Comparison of ENCODE assay signal across 19 cellular contexts in the genomic region with DNA sequence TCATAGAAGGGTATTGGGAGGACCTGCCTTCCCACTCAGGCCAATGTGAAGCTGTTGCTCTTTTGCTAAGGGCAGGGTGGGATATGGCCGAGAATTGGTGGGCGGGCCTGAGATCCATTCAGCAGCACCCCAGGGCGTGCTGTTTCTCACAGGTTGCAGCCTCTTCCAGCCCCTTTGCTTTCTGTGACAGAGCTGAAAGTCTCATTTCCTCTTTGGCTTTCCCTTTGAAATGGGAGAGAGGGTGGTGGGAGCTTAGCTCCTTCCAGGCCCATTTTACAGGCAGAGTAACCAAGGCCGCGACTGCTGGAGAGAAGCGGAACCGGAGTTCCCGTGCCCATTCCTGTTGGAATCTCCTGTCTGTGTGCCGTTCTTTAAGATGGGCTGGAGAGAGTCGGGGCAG.
"Had no signal": no experiment of that assay in that cellular context is flagged by ENCODE, and none has a peak within 500 bp of the region (broad histone marks: within the 10 kb centered on the region; RNA-seq: fewer than 3 reads in every experiment).

No MANE protein-coding gene starts in this region.

- H2AFZ ChIP-seq: hepatocyte had no signal

- ATAC-seq: activated CD8-positive, alpha-beta T cell treated with anti-CD3 and anti-CD28 coated beads, Interleukin-2, amount 10 ng/mL, durations not matched to agents 7 days and 5 days; stimulated activated naive CD8-positive, alpha-beta T cell treated with anti-CD3 and anti-CD28 coated beads, Interleukin-15, amount 100 ng/mL, for 72 hours had no signal

- H3K4me3 ChIP-seq: coronary artery, hepatocyte, left ventricle myocardium inferior, thyroid gland, vagina had no signal

- H3K4me1 Mint-ChIP-seq: stimulated activated naive CD8-positive, alpha-beta T cell treated with anti-CD3 and anti-CD28 coated beads, Interleukin-15, amount 100 ng/mL, for 72 hours had no signal

- H3K27ac Mint-ChIP-seq: activated CD8-positive, alpha-beta T cell treated with anti-CD3 and anti-CD28 coated beads, Interleukin-2, amount 10 ng/mL, durations not matched to agents 7 days and 5 days; memory B cell; stimulated activated naive CD8-positive, alpha-beta T cell treated with anti-CD3 and anti-CD28 coated beads, Interleukin-15, amount 100 ng/mL, for 72 hours had no signal

- H3K36me3 ChIP-seq: left ventricle myocardium inferior, thyroid gland, vagina, WERI-Rb-1 had no signal

- H3K27me3 Mint-ChIP-seq: memory B cell; stimulated activated naive CD8-positive, alpha-beta T cell treated with anti-CD3 and anti-CD28 coated beads, Interleukin-15, amount 100 ng/mL, for 72 hours had no signal

- H3K9me3 Mint-ChIP-seq: memory B cell; nephron; stimulated activated naive CD8-positive, alpha-beta T cell treated with anti-CD3 and anti-CD28 coated beads, Interleukin-15, amount 100 ng/mL, for 72 hours had no signal

- H3K4me2 ChIP-seq: hepatocyte had no signal

- DNase-seq: activated CD4-positive, alpha-beta T cell treated with anti-CD3 and anti-CD28 coated beads for 4 hours; activated CD8-positive, alpha-beta memory T cell treated with anti-CD3 and anti-CD28 coated beads, Interleukin-2, amount 50 U/mL, for 48 hours; activated CD8-positive, alpha-beta T cell treated with anti-CD3 and anti-CD28 coated beads, Interleukin-2, amount 10 ng/mL, durations not matched to agents 7 days and 5 days; activated naive CD4-positive, alpha-beta T cell; caudate nucleus; effector memory CD4-positive, alpha-beta T cell; kidney; left ventricle myocardium inferior; stimulated activated CD4-positive, alpha-beta T cell treated with anti-CD3 and anti-CD28 coated beads, Interleukin-15, amount 100 ng/mL, for 24 hours; stimulated activated CD4-positive, alpha-beta T cell treated with anti-CD3 and anti-CD28 coated beads, Interleukin-4, amount 100 ng/mL, for 24 hours; stimulated activated naive CD8-positive, alpha-beta T cell treated with anti-CD3 and anti-CD28 coated beads, Interleukin-15, amount 100 ng/mL, for 72 hours; T-helper 9 cell; WERI-Rb-1 had no signal

- H3K9me3 ChIP-seq: left ventricle myocardium inferior, thyroid gland, vagina had no signal

- H3K36me3 Mint-ChIP-seq: memory B cell had no signal

- H3K4me3 Mint-ChIP-seq: activated CD8-positive, alpha-beta T cell treated with anti-CD3 and anti-CD28 coated beads, Interleukin-2, amount 10 ng/mL, durations not matched to agents 7 days and 5 days; memory B cell; nephron; stimulated activated naive CD8-positive, alpha-beta T cell treated with anti-CD3 and anti-CD28 coated beads, Interleukin-15, amount 100 ng/mL, for 72 hours had no signal

- FAIRE-seq: kidney had no signal

- H3K27ac ChIP-seq: hepatocyte, left ventricle myocardium inferior, vagina, WERI-Rb-1 had no signal

- H3K27me3 ChIP-seq: hepatocyte, thyroid gland, vagina had no signal
